In the genomic region with DNA sequence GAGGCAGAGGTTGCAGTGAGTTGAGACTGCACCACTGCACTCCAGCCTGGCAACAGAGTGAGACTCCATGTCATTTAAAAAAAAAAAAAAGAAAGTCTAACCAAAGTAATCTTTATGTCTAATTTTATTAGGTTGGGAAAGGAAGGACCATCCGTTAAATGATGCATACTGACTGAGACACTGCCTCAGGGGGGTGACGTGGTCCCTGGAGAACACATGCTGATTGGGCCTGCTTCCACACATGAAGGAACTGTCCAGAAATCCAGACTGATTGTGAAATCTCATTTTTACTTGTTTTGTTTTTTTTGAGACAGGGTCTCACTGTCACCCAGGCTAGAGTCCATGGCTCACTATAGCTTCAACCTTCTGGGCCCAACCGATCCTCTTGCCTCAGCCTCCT, we compare ENCODE assay signal across 1 cellular context.
TF ChIP-seq lines count a peak whose summit lies in the region.

No MANE protein-coding gene starts in this region.

TF ChIP-seq in GM12878, 131 proteins besides CTCF, POLR2A, EP300 and RAD21:
- TF ChIP-seq IRF4 (IDR thresholded peaks at IDR 0.05; ENCODE audit: low read depth, low read length), result no peak
- TF ChIP-seq, protein P1, sequence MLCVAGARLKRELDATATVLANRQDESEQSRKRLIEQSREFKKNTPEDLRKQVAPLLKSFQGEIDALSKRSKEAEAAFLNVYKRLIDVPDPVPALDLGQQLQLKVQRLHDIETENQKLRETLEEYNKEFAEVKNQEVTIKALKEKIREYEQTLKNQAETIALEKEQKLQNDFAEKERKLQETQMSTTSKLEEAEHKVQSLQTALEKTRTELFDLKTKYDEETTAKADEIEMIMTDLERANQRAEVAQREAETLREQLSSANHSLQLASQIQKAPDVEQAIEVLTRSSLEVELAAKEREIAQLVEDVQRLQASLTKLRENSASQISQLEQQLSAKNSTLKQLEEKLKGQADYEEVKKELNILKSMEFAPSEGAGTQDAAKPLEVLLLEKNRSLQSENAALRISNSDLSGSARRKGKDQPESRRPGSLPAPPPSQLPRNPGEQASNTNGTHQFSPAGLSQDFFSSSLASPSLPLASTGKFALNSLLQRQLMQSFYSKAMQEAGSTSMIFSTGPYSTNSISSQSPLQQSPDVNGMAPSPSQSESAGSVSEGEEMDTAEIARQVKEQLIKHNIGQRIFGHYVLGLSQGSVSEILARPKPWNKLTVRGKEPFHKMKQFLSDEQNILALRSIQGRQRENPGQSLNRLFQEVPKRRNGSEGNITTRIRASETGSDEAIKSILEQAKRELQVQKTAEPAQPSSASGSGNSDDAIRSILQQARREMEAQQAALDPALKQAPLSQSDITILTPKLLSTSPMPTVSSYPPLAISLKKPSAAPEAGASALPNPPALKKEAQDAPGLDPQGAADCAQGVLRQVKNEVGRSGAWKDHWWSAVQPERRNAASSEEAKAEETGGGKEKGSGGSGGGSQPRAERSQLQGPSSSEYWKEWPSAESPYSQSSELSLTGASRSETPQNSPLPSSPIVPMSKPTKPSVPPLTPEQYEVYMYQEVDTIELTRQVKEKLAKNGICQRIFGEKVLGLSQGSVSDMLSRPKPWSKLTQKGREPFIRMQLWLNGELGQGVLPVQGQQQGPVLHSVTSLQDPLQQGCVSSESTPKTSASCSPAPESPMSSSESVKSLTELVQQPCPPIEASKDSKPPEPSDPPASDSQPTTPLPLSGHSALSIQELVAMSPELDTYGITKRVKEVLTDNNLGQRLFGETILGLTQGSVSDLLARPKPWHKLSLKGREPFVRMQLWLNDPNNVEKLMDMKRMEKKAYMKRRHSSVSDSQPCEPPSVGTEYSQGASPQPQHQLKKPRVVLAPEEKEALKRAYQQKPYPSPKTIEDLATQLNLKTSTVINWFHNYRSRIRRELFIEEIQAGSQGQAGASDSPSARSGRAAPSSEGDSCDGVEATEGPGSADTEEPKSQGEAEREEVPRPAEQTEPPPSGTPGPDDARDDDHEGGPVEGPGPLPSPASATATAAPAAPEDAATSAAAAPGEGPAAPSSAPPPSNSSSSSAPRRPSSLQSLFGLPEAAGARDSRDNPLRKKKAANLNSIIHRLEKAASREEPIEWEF (IDR thresholded peaks at IDR 0.05; ENCODE audit: insufficient replicate concordance, low read depth, low read length), result no peak
- no peak for TF ChIP-seq KAT2A (conservative IDR thresholded peaks at IDR 0.05; ENCODE audit: control insufficient read depth, low read depth, low read length)
- TF ChIP-seq, protein P2, sequence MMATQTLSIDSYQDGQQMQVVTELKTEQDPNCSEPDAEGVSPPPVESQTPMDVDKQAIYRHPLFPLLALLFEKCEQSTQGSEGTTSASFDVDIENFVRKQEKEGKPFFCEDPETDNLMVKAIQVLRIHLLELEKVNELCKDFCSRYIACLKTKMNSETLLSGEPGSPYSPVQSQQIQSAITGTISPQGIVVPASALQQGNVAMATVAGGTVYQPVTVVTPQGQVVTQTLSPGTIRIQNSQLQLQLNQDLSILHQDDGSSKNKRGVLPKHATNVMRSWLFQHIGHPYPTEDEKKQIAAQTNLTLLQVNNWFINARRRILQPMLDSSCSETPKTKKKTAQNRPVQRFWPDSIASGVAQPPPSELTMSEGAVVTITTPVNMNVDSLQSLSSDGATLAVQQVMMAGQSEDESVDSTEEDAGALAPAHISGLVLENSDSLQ (IDR thresholded peaks at IDR 0.05), result no peak
- TF ChIP-seq, protein P3, sequence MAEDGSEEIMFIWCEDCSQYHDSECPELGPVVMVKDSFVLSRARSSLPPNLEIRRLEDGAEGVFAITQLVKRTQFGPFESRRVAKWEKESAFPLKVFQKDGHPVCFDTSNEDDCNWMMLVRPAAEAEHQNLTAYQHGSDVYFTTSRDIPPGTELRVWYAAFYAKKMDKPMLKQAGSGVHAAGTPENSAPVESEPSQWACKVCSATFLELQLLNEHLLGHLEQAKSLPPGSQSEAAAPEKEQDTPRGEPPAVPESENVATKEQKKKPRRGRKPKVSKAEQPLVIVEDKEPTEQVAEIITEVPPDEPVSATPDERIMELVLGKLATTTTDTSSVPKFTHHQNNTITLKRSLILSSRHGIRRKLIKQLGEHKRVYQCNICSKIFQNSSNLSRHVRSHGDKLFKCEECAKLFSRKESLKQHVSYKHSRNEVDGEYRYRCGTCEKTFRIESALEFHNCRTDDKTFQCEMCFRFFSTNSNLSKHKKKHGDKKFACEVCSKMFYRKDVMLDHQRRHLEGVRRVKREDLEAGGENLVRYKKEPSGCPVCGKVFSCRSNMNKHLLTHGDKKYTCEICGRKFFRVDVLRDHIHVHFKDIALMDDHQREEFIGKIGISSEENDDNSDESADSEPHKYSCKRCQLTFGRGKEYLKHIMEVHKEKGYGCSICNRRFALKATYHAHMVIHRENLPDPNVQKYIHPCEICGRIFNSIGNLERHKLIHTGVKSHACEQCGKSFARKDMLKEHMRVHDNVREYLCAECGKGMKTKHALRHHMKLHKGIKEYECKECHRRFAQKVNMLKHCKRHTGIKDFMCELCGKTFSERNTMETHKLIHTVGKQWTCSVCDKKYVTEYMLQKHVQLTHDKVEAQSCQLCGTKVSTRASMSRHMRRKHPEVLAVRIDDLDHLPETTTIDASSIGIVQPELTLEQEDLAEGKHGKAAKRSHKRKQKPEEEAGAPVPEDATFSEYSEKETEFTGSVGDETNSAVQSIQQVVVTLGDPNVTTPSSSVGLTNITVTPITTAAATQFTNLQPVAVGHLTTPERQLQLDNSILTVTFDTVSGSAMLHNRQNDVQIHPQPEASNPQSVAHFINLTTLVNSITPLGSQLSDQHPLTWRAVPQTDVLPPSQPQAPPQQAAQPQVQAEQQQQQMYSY (CRISPR knock-in tag; IDR thresholded peaks at IDR 0.05), result no peak
- TF ChIP-seq BHLHE40 (IDR thresholded peaks at IDR 0.05; ENCODE audit: borderline replicate concordance in 1 of 2, low read depth in 2 of 2, low read length in 1 of 2), result no peak
- TF ChIP-seq CHD2 (IDR thresholded peaks at IDR 0.05; ENCODE audit: borderline replicate concordance, low read depth, low read length), result no peak
- no peak for TF ChIP-seq FOXK2 (IDR thresholded peaks at IDR 0.05)
- no peak for TF ChIP-seq NR2C2 (IDR thresholded peaks at IDR 0.05; ENCODE audit: borderline replicate concordance, control insufficient read depth, insufficient read length, low read depth)
- TF ChIP-seq, protein P4, sequence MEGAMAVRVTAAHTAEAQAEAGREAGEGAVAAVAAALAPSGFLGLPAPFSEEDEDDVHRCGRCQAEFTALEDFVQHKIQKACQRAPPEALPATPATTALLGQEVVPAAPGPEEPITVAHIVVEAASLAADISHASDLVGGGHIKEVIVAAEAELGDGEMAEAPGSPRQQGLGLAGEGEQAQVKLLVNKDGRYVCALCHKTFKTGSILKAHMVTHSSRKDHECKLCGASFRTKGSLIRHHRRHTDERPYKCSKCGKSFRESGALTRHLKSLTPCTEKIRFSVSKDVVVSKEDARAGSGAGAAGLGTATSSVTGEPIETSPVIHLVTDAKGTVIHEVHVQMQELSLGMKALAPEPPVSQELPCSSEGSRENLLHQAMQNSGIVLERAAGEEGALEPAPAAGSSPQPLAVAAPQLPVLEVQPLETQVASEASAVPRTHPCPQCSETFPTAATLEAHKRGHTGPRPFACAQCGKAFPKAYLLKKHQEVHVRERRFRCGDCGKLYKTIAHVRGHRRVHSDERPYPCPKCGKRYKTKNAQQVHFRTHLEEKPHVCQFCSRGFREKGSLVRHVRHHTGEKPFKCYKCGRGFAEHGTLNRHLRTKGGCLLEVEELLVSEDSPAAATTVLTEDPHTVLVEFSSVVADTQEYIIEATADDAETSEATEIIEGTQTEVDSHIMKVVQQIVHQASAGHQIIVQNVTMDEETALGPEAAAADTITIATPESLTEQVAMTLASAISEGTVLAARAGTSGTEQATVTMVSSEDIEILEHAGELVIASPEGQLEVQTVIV (IDR thresholded peaks at IDR 0.05; ENCODE audit: borderline replicate concordance, partially characterized antibody), result no peak
- TF ChIP-seq ZZZ3 (IDR thresholded peaks at IDR 0.05; ENCODE audit: control insufficient read depth, insufficient read length, low read depth), result no peak
- TF ChIP-seq, protein P5, sequence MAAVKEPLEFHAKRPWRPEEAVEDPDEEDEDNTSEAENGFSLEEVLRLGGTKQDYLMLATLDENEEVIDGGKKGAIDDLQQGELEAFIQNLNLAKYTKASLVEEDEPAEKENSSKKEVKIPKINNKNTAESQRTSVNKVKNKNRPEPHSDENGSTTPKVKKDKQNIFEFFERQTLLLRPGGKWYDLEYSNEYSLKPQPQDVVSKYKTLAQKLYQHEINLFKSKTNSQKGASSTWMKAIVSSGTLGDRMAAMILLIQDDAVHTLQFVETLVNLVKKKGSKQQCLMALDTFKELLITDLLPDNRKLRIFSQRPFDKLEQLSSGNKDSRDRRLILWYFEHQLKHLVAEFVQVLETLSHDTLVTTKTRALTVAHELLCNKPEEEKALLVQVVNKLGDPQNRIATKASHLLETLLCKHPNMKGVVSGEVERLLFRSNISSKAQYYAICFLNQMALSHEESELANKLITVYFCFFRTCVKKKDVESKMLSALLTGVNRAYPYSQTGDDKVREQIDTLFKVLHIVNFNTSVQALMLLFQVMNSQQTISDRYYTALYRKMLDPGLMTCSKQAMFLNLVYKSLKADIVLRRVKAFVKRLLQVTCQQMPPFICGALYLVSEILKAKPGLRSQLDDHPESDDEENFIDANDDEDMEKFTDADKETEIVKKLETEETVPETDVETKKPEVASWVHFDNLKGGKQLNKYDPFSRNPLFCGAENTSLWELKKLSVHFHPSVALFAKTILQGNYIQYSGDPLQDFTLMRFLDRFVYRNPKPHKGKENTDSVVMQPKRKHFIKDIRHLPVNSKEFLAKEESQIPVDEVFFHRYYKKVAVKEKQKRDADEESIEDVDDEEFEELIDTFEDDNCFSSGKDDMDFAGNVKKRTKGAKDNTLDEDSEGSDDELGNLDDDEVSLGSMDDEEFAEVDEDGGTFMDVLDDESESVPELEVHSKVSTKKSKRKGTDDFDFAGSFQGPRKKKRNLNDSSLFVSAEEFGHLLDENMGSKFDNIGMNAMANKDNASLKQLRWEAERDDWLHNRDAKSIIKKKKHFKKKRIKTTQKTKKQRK (IDR thresholded peaks at IDR 0.05; ENCODE audit: low read depth, low read length), result no peak
- TF ChIP-seq CBX3 (IDR thresholded peaks at IDR 0.05; ENCODE audit: borderline replicate concordance, low read depth), result no peak
- TF ChIP-seq, protein P6, sequence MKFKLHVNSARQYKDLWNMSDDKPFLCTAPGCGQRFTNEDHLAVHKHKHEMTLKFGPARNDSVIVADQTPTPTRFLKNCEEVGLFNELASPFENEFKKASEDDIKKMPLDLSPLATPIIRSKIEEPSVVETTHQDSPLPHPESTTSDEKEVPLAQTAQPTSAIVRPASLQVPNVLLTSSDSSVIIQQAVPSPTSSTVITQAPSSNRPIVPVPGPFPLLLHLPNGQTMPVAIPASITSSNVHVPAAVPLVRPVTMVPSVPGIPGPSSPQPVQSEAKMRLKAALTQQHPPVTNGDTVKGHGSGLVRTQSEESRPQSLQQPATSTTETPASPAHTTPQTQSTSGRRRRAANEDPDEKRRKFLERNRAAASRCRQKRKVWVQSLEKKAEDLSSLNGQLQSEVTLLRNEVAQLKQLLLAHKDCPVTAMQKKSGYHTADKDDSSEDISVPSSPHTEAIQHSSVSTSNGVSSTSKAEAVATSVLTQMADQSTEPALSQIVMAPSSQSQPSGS (IDR thresholded peaks at IDR 0.05; ENCODE audit: low read length), result no peak
- TF ChIP-seq, protein P7, sequence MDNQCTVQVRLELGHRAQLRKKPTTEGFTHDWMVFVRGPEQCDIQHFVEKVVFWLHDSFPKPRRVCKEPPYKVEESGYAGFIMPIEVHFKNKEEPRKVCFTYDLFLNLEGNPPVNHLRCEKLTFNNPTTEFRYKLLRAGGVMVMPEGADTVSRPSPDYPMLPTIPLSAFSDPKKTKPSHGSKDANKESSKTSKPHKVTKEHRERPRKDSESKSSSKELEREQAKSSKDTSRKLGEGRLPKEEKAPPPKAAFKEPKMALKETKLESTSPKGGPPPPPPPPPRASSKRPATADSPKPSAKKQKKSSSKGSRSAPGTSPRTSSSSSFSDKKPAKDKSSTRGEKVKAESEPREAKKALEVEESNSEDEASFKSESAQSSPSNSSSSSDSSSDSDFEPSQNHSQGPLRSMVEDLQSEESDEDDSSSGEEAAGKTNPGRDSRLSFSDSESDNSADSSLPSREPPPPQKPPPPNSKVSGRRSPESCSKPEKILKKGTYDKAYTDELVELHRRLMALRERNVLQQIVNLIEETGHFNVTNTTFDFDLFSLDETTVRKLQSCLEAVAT (IDR thresholded peaks at IDR 0.05), result no peak
- no peak for TF ChIP-seq YY1 (IDR thresholded peaks at IDR 0.05; ENCODE audit: low read depth, low read length)
- no peak for TF ChIP-seq FOXM1 (IDR thresholded peaks at IDR 0.05; ENCODE audit: low read depth, low read length)
TF ChIP-seq in GM12878: peak in this region for 0.
